8 cellular contexts compared by ENCODE assay signal in genomic region chr12:92141585-92142244, GRCh38. TPM values are rescaled to one million over a fixed set of nuclear protein-coding genes. Genes with fewer than 3 reads are reported as not detected.
DNase-seq lines count a peak whose midpoint lies in the region; ATAC-seq and TF ChIP-seq lines count a peak whose summit lies in the region.

No MANE protein-coding gene starts in this region.

- peaks cover 44% of the 10 kb centered on the region for H3K79me2 ChIP-seq in HCT116 (ENCODE audit: insufficient read depth, low read length)

- WGBS in body of pancreas, 2 donors = 4% methylated on average over 5 of the region's 5 CpGs

- no peaks in the 10 kb centered on the region for H3K27me3 ChIP-seq in HCT116 (ENCODE audit: insufficient read depth, low read length)
- H3K27me3 ChIP-seq in body of pancreas = no peaks in the 10 kb centered on the region
- H3K27me3 ChIP-seq in mononuclear cell (ENCODE audit: insufficient read depth, low read length) = no peaks in the 10 kb centered on the region

- H3K36me3 ChIP-seq in HCT116 (ENCODE audit: control insufficient read depth in 1 of 2, insufficient read depth in 2 of 2, low read length in 2 of 2) (peaks cover 9 to 21% of the 10 kb centered on the region in 2 experiments; a peak in 2 of 4 replicates), body of pancreas (replicated peaks in 1 of 2; ENCODE audit: insufficient read depth in 1 of 2, low read depth in 2 of 2) (peaks cover 0 to 2% of the 10 kb centered on the region in 2 donors)

- H4K20me1 ChIP-seq in HCT116 (ENCODE audit: insufficient read depth) = no peaks in the 10 kb centered on the region

- TF ChIP-seq CTCF in AG09309 (IDR thresholded peaks at IDR 0.05; ENCODE audit: control insufficient read depth, insufficient read depth, low read depth, low read length, missing control alignments) (no peak), HCT116 (IDR thresholded peaks at IDR 0.05 in 2 of 3, conservative IDR thresholded peaks at IDR 0.05 in 1 of 3; ENCODE audit: borderline replicate concordance in 1 of 3, insufficient read depth in 1 of 3, low read depth in 2 of 3, low read length in 2 of 3) (no peak), body of pancreas (IDR thresholded peaks at IDR 0.05) (no peak)

- H3K4me2 ChIP-seq in HCT116 (ENCODE audit: low read length) = no peak overlapping the region

- RAD21 ChIA-PET in HCT116 (lab: Charles Lee; ENCODE audit: low non-redundant PET in 1 of 2, low total read pairs in 2 of 2, uncharacterized antibody in 2 of 2, unreplicated experiment in 2 of 2) = no interaction called here

- CTCF ChIA-PET in HCT116 (lab: Charles Lee) = no interaction called here

- BruUV-seq in HCT116 (replicated peaks; lab: Mats Ljungman, UMichigan) = no TSS peak

- no peak for TF ChIP-seq RAD21 in HCT116 (IDR thresholded peaks at IDR 0.05; ENCODE audit: low read depth)

- no peaks in the 10 kb centered on the region for H3K9me2 ChIP-seq in HCT116 (ENCODE audit: insufficient read depth)

- H3K4me1 ChIP-seq in HCT116 (ENCODE audit: control insufficient read depth in 1 of 2, insufficient read depth in 2 of 2, low read length in 2 of 2) = peaks cover 2 to 40% of the 10 kb centered on the region in 2 experiments; a peak in 2 of 4 replicates
- peaks cover 26% of the 10 kb centered on the region for H3K4me1 ChIP-seq in body of pancreas
- H3K4me1 ChIP-seq in mononuclear cell (ENCODE audit: insufficient read depth, low read length) = peaks cover 26% of the 10 kb centered on the region

- ATAC-seq in HCT116 (no peak), body of pancreas (no peak), HG02884 (IDR thresholded peaks at IDR 0.05; ENCODE audit: unreplicated experiment) (no peak), GM18511 (IDR thresholded peaks at IDR 0.05; ENCODE audit: unreplicated experiment) (no peak)

- POLR2A ChIA-PET in HCT116 (lab: Charles Lee) = no interaction called here

- no peak overlapping the region for H3K27ac ChIP-seq in HCT116 (ENCODE audit: low read depth, low read length)
- H3K27ac ChIP-seq in body of pancreas = peak overlapping the region in 3 of 4 donors; percentile 55 to 100 (median 100)

- H3K4me3 ChIP-seq in AG09309 (ENCODE audit: control insufficient read depth, low read depth, low read length) (peak overlapping the region; percentile 88), HCT116 (replicated peaks in 1 of 2; ENCODE audit: low read depth in 1 of 2, low read length in 2 of 2) (no peak overlapping the region), body of pancreas (peak overlapping the region; percentile 14 to 70), mononuclear cell (ENCODE audit: low read length) (peak overlapping the region; percentile 96)

- H2AFZ ChIP-seq in HCT116 (ENCODE audit: low read depth, low read length, poor library complexity, severe bottlenecking) = no peak overlapping the region

- H3K9me3 ChIP-seq in HCT116 (ENCODE audit: control insufficient read depth in 1 of 2, insufficient read depth in 1 of 2, low read depth in 1 of 2, low read length in 2 of 2) (no peaks in the 10 kb centered on the region), body of pancreas (no peaks in the 10 kb centered on the region), mononuclear cell (ENCODE audit: low read depth, low read length) (no peaks in the 10 kb centered on the region)

- intact Hi-C loops in HCT116 (cut with micrococcal nuclease) = loop anchor here (5.0 to 10.0 kb wide), 2 partner anchors 329 to 367 kb away; no protein-coding TSS in a partner anchor
- intact Hi-C loops in body of pancreas (cut with DNase I) = no loop called here

- no peak overlapping the region for H3K9ac ChIP-seq in HCT116 (ENCODE audit: low read length)

- TF ChIP-seq POLR2A in HCT116 (IDR thresholded peaks at IDR 0.05; ENCODE audit: borderline replicate concordance, extremely low read depth, insufficient read depth, insufficient read length) = no peak
- peak in 1 of 3 donors; percentile 8 for TF ChIP-seq POLR2A in body of pancreas (IDR thresholded peaks at IDR 0.05)

- DNase-seq in AG09309 (ENCODE audit: low read depth) (no peak), HCT116 (ENCODE audit: low read depth, low spot score) (no peak), body of pancreas (no peak), amniotic stem cell (lab: John Stamatoyannopoulos, UW) (no peak), foreskin melanocyte (no peak)

TF ChIP-seq in HCT116, 20 proteins besides CTCF, POLR2A, EP300 and RAD21:
- TF ChIP-seq POLR2AphosphoS5 (IDR thresholded peaks at IDR 0.05; ENCODE audit: low read depth, low read length) (peak; percentile 26; the same call in 1 of the 2 replicates), SRF (IDR thresholded peaks at IDR 0.05; ENCODE audit: low read depth) (no peak)
TF ChIP-seq in HCT116: peak in this region for 1.

RNA-seq across cellular contexts. Expression of gene BTG1, which starts 3.9 kb away (rescaled TPM):
- total RNA-seq in HCT116 (2021; ENCODE audit: unreplicated experiment) = 57.3 TPM
- 85.6 and 108 TPM in 2 replicates for polyA plus RNA-seq in HCT116 (2012)
- total RNA-seq in body of pancreas = 10 to 100 TPM; 48.5 to 53.7 TPM
- 539 TPM for total RNA-seq in mononuclear cell

Comparison
In these comparisons a context has a peak if more than half of its experiments do, and no peak if none do; other contexts are left out.
1. H3K4me3 ChIP-seq: peak in AG09309 (single experiment), body of pancreas (2 of 2) and mononuclear cell (single experiment); none in HCT116 (0 of 2).